Comparison of ENCODE assay signal across 10 cellular contexts in the genomic region with DNA sequence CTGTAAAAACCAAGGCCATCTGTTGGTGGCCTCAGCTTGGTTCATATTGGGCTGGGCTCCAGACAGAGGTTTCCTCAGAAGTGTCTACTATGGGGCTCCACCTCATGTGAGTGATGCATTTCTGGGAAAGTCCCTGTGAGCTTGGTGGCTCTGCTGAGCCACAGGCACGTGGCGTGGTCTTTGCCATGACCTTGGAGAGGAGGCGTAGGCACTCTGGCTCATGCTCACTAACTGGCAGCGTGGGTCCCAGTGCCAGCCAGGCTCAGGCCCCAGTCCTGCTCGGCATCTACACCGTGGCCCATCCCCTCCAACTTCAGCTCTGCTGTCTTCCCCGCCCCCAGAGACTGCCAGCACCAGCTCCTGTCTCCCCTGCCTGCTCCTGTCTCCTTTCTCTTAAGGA. TPM values are rescaled to one million over a fixed set of nuclear protein-coding genes. Genes with fewer than 3 reads are reported as not detected.
A peak's percentile ranks its signal among the peaks of the same experiment; 100 is the strongest.
DNase-seq lines count a peak whose midpoint lies in the region; ATAC-seq and TF ChIP-seq lines count a peak whose summit lies in the region.
"Had no signal": no experiment of that assay in that cellular context is flagged by ENCODE, and none has a peak within 500 bp of the region (broad histone marks: within the 10 kb centered on the region; RNA-seq: fewer than 3 reads in every experiment).

No MANE protein-coding gene starts in this region.

- no peaks in the 10 kb centered on the region for H4K20me1 ChIP-seq in GM23248 (ENCODE audit: insufficient read depth)

- peak; percentile 38 for DNase-seq in GM23248
- peak in 2 of 3 experiments; percentile 34 to 44 for DNase-seq in activated CD8-positive, alpha-beta memory T cell treated with anti-CD3 and anti-CD28 coated beads for 48 hours (ENCODE audit: low read depth in 2 of 3, low spot score in 2 of 3)
- peak in 4 of 5 donors; percentile 51 to 86 (median 75) for DNase-seq in heart left ventricle
- peak; percentile 72 for DNase-seq in stimulated activated CD4-positive, alpha-beta T cell treated with anti-CD3 and anti-CD28 coated beads, Interleukin-4, amount 100 ng/mL, for 1 hour
- DNase-seq in NCI-H187 (lab: John Stamatoyannopoulos, UW): no peak
- no peak for DNase-seq in NCI-H146 treated with DMSO at 0.1 percent for 48 hours (lab: John Stamatoyannopoulos, UW; ENCODE audit: unreplicated experiment)
- DNase-seq in NCI-H2227 (lab: John Stamatoyannopoulos, UW; ENCODE audit: unreplicated experiment): no peak
- DNase-seq: SIG-M5 had no signal

- H3K9me3 ChIP-seq in GM23248 (ENCODE audit: low read depth) (no peaks in the 10 kb centered on the region), heart left ventricle (no peaks in the 10 kb centered on the region)

- H3K36me3 ChIP-seq in GM23248 (ENCODE audit: low read depth) (no peaks in the 10 kb centered on the region), heart left ventricle (no peaks in the 10 kb centered on the region)

- H3K4me3 ChIP-seq in GM23248 (no peak overlapping the region), heart left ventricle (no peak overlapping the region)

- H3K27ac ChIP-seq in GM23248 (no peak overlapping the region), heart left ventricle (peak overlapping the region in 7 of 12 donors; percentile 13 to 57 (median 43))

- intact Hi-C loops in heart left ventricle (cut with DNase I): no loop called here

- no peaks in the 10 kb centered on the region for H3K79me2 ChIP-seq in GM23248 (ENCODE audit: insufficient read depth)

- WGBS in GM23248 (ENCODE audit: low coverage in 1 of 2, low lambda C conversion rate in 2 of 2, missing lambda C conversion rate in 2 of 2), 2 experiments: 42 to 46% methylated on average over 7 of the region's 7 CpGs
- WGBS in heart left ventricle, 4 donors: 34 to 49% (median 42%) methylated on average over 7 of the region's 7 CpGs

- H3K9ac ChIP-seq in GM23248: no peak overlapping the region

- 0 out of 2 replicates have a peak, but pooled peaks cover 5% of the 10 kb centered on the region for H3K27me3 ChIP-seq in GM23248 (replicated peaks; ENCODE audit: insufficient read depth)
- no peaks in the 10 kb centered on the region for H3K27me3 ChIP-seq in heart left ventricle

- no peaks in the 10 kb centered on the region for H3K9me2 ChIP-seq in GM23248 (ENCODE audit: insufficient read depth)

- H3F3A ChIP-seq in GM23248 (ENCODE audit: insufficient read depth): no peaks in the 10 kb centered on the region

- ATAC-seq in heart left ventricle: peak; percentile 71 to 93 (median 92)
- no peak for ATAC-seq in HG03135 (IDR thresholded peaks at IDR 0.05; ENCODE audit: unreplicated experiment)

- no peak for TF ChIP-seq CTCF in heart left ventricle (IDR thresholded peaks at IDR 0.05)

- H2AFZ ChIP-seq in GM23248: no peak overlapping the region

- H3K4me1 ChIP-seq in GM23248 (ENCODE audit: insufficient read depth) (no peaks in the 10 kb centered on the region), heart left ventricle (peaks cover 0 to 15% (median 2%) of the 10 kb centered on the region in 12 donors)

- TF ChIP-seq POLR2A in heart left ventricle (IDR thresholded peaks at IDR 0.05): no peak

- in situ Hi-C loops in GM23248 (cut with MboI): no loop called here

- no peak overlapping the region for H3K4me2 ChIP-seq in GM23248 (ENCODE audit: unreplicated experiment)

RNA-seq across cellular contexts. Expression of gene SMTNL2, which starts 10.6 kb away (rescaled TPM):
- total RNA-seq in GM23248 (2014; rRNA removed; shearing (Covaris generic)): not detected in 2 replicates
- polyA plus RNA-seq in GM23248 (2016; fragmentation: Nextera tagmentation; extraction: Ambion mirVana) (not detected in 2 replicates), heart left ventricle (1 to 10 TPM; 2.1 to 8.2 TPM)
- 10 to 100 TPM; 10.1 to 47.5 (median 18.5) TPM for total RNA-seq in heart left ventricle

RNA-seq across cellular contexts. Expression of gene GGT6, which starts 13.3 kb away (rescaled TPM):
- total RNA-seq in GM23248 (2014; rRNA removed; shearing (Covaris generic)): not detected in 2 replicates
- polyA plus RNA-seq in GM23248 (2016; fragmentation: Nextera tagmentation; extraction: Ambion mirVana) (not detected in 2 replicates), heart left ventricle (not detected)
- total RNA-seq in heart left ventricle: not detected
- total RNA-seq: temporal lobe had no signal

RNA-seq across cellular contexts. Expression of gene MYBBP1A, which starts 18.5 kb away (rescaled TPM):
- 51.7 and 56.4 TPM in 2 replicates for total RNA-seq in GM23248 (2014; rRNA removed; shearing (Covaris generic))
- polyA plus RNA-seq in GM23248 (2016; fragmentation: Nextera tagmentation; extraction: Ambion mirVana) (41.8 and 42.4 TPM in 2 replicates), heart left ventricle (10 to 100 TPM; 15.5 to 27.8 TPM)
- 10 to 100 TPM; 17.4 to 34.8 (median 24.4) TPM for total RNA-seq in heart left ventricle

Comparison
In these comparisons a context has a peak if more than half of its experiments do, and no peak if none do; other contexts are left out.
1. DNase-seq: peak in GM23248 (single experiment), activated CD8-positive, alpha-beta memory T cell treated with anti-CD3 and anti-CD28 coated beads for 48 hours (2 of 3), heart left ventricle (4 of 5) and stimulated activated CD4-positive, alpha-beta T cell treated with anti-CD3 and anti-CD28 coated beads, Interleukin-4, amount 100 ng/mL, for 1 hour (single experiment); none in NCI-H187 (0 of 2), NCI-H146 treated with DMSO at 0.1 percent for 48 hours (single experiment) and NCI-H2227 (single experiment).
2. RNA of gene SMTNL2, which starts 10.6 kb away (total RNA-seq): 10.1 to 47.5 TPM in heart left ventricle; not detected in GM23248; every median in the first group is over 10 times any median in the second.